ENCODE assay signal across 1 cellular context in genomic region chr13:114179087-114179658, GRCh38.
TF ChIP-seq lines count a peak whose summit lies in the region.

CFAP97D2 (plus strand) TSS chr13:114179257; CDS start chr13:114179331, 74 bp downstream.

TF ChIP-seq in WTC11, 78 proteins besides CTCF, POLR2A, EP300 and RAD21 (continued from another document):
- peak; percentile 81 for TF ChIP-seq USF1 (CRISPR knock-in tag; IDR thresholded peaks at IDR 0.05)
